Comparison of ENCODE assay signal across 15 cellular contexts in the genomic region with DNA sequence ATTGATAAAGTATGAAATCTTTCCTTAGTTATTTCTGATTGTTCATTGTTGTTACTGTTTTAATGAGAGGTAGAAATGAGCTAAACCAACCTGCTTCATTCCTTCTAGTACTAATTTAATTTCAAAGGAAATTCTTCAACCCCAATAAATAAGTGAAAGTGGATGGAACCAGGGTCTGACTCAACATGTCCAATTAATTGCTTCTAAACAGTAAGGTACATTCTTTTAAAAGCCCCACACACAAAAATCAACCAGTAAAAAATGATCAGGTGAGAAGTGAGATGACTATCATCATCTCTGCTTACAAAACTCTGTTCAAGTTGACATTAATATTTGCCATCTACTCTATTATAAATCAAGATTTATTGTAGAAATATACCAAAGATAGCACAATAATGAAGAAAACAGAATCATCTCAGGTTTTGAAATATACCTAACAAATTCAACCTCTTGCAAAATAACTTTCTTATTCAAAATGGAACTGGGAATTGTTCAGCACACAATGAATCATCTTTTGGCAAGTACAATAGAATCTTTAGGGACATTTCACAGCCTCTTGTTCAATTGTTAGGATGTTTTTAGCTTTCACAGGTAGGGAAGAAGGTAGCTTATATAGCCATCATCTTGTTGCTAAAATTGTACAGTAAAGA.
DNase-seq lines count a peak whose midpoint lies in the region; ATAC-seq, FAIRE-seq and TF ChIP-seq lines count a peak whose summit lies in the region.
"Had no signal": no experiment of that assay in that cellular context is flagged by ENCODE, and none has a peak within 500 bp of the region (broad histone marks: within the 10 kb centered on the region; RNA-seq: fewer than 3 reads in every experiment).

No MANE protein-coding gene starts in this region.

- H3K27ac Mint-ChIP-seq in CD8-positive, alpha-beta T cell: peak overlapping the region; percentile 16
- H3K27ac Mint-ChIP-seq: B cell, neural progenitor cell, T-helper 17 cell had no signal

- TF ChIP-seq CTCF in CD8-positive, alpha-beta T cell (IDR thresholded peaks at IDR 0.05): no peak
- TF ChIP-seq CTCF in epithelial cell of esophagus (IDR thresholded peaks at IDR 0.05; ENCODE audit: insufficient read depth, low read depth, low read length, missing control alignments): no peak
- TF ChIP-seq CTCF in osteoblast (IDR thresholded peaks at IDR 0.05; ENCODE audit: extremely low read depth, low read depth, low read length): no peak

- no peaks in the 10 kb centered on the region for H3K36me3 ChIP-seq in CD8-positive, alpha-beta T cell (ENCODE audit: insufficient read depth, low read length)
- no peaks in the 10 kb centered on the region for H3K36me3 ChIP-seq in osteoblast (ENCODE audit: insufficient read depth, low read length)
- H3K36me3 ChIP-seq: gastroesophageal sphincter, neural progenitor cell had no signal

- POLR2A ChIA-PET in CD8-positive, alpha-beta T cell (lab: Charles Lee): no interaction called here

- H3K36me3 Mint-ChIP-seq in CD8-positive, alpha-beta T cell: no peaks in the 10 kb centered on the region
- H3K36me3 Mint-ChIP-seq: neural progenitor cell had no signal

- H3K9me3 Mint-ChIP-seq in CD8-positive, alpha-beta T cell: no peaks in the 10 kb centered on the region
- H3K9me3 Mint-ChIP-seq: neural progenitor cell had no signal

- peak overlapping the region; percentile 74 for H3K4me2 ChIP-seq in osteoblast (ENCODE audit: insufficient read depth, low read length)
- H3K4me2 ChIP-seq: neural progenitor cell had no signal

- CTCF ChIA-PET in CD8-positive, alpha-beta T cell (lab: Charles Lee): interaction anchor here (3.1 kb wide), 1 partner anchor 737 kb away, joined by 36 read pairs; no protein-coding TSS in a partner anchor

- no peaks in the 10 kb centered on the region for H4K20me1 ChIP-seq in osteoblast (ENCODE audit: insufficient read depth, low read length)

- H3K4me1 ChIP-seq in CD8-positive, alpha-beta T cell (ENCODE audit: insufficient read depth, low read length): no peaks in the 10 kb centered on the region
- peaks cover 30% of the 10 kb centered on the region for H3K4me1 ChIP-seq in osteoblast (ENCODE audit: insufficient read depth, low read length)

- no peak for DNase-seq in CD8-positive, alpha-beta T cell
- DNase-seq in RCC 7860 (ENCODE audit: low spot score) (peak; percentile 38), epithelial cell of esophagus (ENCODE audit: low read depth) (peak; percentile 77), osteoblast (ENCODE audit: insufficient read length, low spot score, missing footprints) (no peak), SIG-M5 treated with dmso at 0.1 percent for 504 hours (lab: John Stamatoyannopoulos, UW; ENCODE audit: unreplicated experiment) (no peak), activated gamma-delta T cell (lab: John Stamatoyannopoulos, UW) (no peak), islet precursor cell (no peak), globus pallidus (ENCODE audit: low spot score) (no peak)
- DNase-seq: activated effector memory CD4-positive, alpha-beta T cell treated with anti-CD3 and anti-CD28 coated beads, Interleukin-2, amount 50 U/mL, for 16 hours; central memory CD4-positive, alpha-beta T cell; NCI-H2227 treated with DMSO at 0.1 percent for 48 hours; T-helper 17 cell had no signal

- FAIRE-seq in RCC 7860 (lab: Jason Lieb, UNC): no peak

- intact Hi-C loops in CD8-positive, alpha-beta T cell (cut with DNase I, micrococcal nuclease): loop anchor here (1.0 to 10.0 kb wide), 2 partner anchors 739 to 859 kb away; partner anchors contain the start of gene ZCCHC9 (in 1 of the 2)

- no peak for ATAC-seq in CD8-positive, alpha-beta T cell
- ATAC-seq: gastroesophageal sphincter, T-helper 17 cell had no signal

- H3K4me1 Mint-ChIP-seq in CD8-positive, alpha-beta T cell (ENCODE audit: low read depth): no peaks in the 10 kb centered on the region
- H3K4me1 Mint-ChIP-seq: B cell had no signal

- H3K4me3 Mint-ChIP-seq in CD8-positive, alpha-beta T cell: no peak overlapping the region
- H3K4me3 Mint-ChIP-seq: B cell, neural progenitor cell, T-helper 17 cell had no signal

- H3K4me3 ChIP-seq in CD8-positive, alpha-beta T cell (ENCODE audit: low read depth, low read length): no peak overlapping the region
- H3K4me3 ChIP-seq in epithelial cell of esophagus (ENCODE audit: low read length) (no peak overlapping the region), osteoblast (ENCODE audit: insufficient read depth, low read length) (peak overlapping the region; percentile 46)
- H3K4me3 ChIP-seq: gastroesophageal sphincter, neural progenitor cell had no signal

- peak overlapping the region; percentile 44 for H2AFZ ChIP-seq in osteoblast (ENCODE audit: low read length)
- H2AFZ ChIP-seq: neural progenitor cell had no signal

- H3K27ac ChIP-seq in CD8-positive, alpha-beta T cell (ENCODE audit: low read depth, low read length): no peak overlapping the region
- H3K27ac ChIP-seq in osteoblast (ENCODE audit: low read depth, low read length): peak overlapping the region; percentile 86

- no peaks in the 10 kb centered on the region for H3K79me2 ChIP-seq in osteoblast (ENCODE audit: insufficient read depth, low read length)

- no peaks in the 10 kb centered on the region for H3K9me3 ChIP-seq in CD8-positive, alpha-beta T cell (ENCODE audit: low read length)
- no peaks in the 10 kb centered on the region for H3K9me3 ChIP-seq in osteoblast (ENCODE audit: low read depth, low read length)
- H3K9me3 ChIP-seq: gastroesophageal sphincter had no signal

- H3K27me3 Mint-ChIP-seq in CD8-positive, alpha-beta T cell (ENCODE audit: low read depth): no peaks in the 10 kb centered on the region
- H3K27me3 Mint-ChIP-seq: B cell, T-helper 17 cell had no signal

- H3K27me3 ChIP-seq in CD8-positive, alpha-beta T cell (ENCODE audit: insufficient read depth, low read length): no peaks in the 10 kb centered on the region
- no peaks in the 10 kb centered on the region for H3K27me3 ChIP-seq in osteoblast (ENCODE audit: insufficient read depth, low read length)
- H3K27me3 ChIP-seq: gastroesophageal sphincter, neural progenitor cell had no signal

Comparison
In these comparisons a context has a peak if more than half of its experiments do, and no peak if none do; other contexts are left out.
1. DNase-seq: peak in RCC 7860 (single experiment) and epithelial cell of esophagus (single experiment); none in CD8-positive, alpha-beta T cell (0 of 7), osteoblast (single experiment), SIG-M5 treated with dmso at 0.1 percent for 504 hours (single experiment), activated gamma-delta T cell (single experiment), islet precursor cell (single experiment) and globus pallidus (single experiment).